7 cellular contexts compared by ENCODE assay signal in the genomic region with DNA sequence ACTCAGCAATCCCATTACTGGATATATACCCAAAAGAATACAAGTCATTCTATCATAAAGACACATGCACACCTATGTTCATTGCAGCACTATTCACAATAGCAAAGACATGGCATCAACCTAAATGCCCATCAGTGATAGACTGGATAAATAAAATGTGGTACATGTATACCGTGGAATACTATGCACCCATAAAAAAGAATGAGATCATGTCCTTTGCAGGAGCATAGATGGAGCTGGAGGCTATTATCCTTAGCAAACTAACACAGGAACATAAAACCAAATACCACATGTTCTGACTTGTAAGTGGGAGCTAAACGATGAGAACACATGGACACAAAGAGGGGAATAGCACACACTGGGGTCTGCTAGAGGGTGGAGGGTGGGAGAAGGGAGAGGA. TPM values are rescaled to one million over a fixed set of nuclear protein-coding genes. Genes with fewer than 3 reads are reported as not detected.
"Had no signal": no experiment of that assay in that cellular context is flagged by ENCODE, and none has a peak within 500 bp of the region (broad histone marks: within the 10 kb centered on the region; RNA-seq: fewer than 3 reads in every experiment).

No MANE protein-coding gene starts in this region.

RNA-seq across cellular contexts. Expression of gene GAS2L2, which starts 49.7 kb away (rescaled TPM):
- total RNA-seq: GM23248, GM23338, H9, HFFc6 had no signal
- polyA plus RNA-seq: GM23248 had no signal

RNA-seq across cellular contexts. Expression of gene C17orf50, which starts 57.4 kb away (rescaled TPM):
- total RNA-seq: GM23248, H1, H4, H7, H9, HFFc6 had no signal
- polyA plus RNA-seq: GM23248 had no signal
